ENCODE assay signal across 22 cellular contexts in the genomic region with DNA sequence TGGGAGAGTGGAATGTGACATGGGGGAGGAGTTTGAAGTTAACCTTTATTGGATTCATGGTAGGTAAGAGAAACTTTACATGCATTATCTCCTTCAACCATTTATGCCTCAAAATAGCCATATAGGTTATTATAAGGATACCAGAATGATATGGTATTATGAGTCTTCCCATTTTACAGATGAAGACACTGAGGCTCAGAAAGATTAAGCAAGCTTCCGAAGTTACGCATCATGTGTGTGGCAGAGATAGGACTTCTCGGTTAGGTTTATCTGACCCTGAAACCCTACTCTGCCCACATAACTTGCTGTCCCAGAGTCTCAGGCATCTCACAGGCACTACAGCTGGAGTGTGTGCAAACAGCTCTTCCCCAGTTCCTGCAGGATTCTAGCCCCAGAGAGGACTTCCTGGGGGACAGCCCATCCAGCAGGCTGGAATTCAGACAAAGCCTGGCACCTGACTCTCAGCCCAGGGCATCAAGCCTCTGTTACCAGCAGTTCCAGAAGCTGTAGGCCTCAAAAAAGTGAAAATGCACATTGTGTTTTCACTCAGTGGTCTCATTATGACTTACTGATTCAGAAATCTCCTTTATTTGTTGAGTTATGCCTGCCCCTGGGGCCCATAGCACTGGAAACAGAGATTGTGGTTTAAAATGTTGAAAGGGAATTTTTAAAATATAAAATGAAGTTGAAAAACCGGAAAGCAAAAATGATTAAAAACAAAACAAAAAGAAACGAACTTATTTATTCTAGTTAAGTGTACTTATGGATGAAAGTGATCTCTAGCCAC.
"Had no signal": no experiment of that assay in that cellular context is flagged by ENCODE, and none has a peak within 500 bp of the region (broad histone marks: within the 10 kb centered on the region; RNA-seq: fewer than 3 reads in every experiment).

No MANE protein-coding gene starts in this region.

- H3K27ac ChIP-seq: RWPE1 had no signal

- H3K9ac ChIP-seq: SK-N-SH had no signal

- H3K4me2 ChIP-seq: SK-N-SH had no signal

- ATAC-seq: Panc1, PC-3, T-cell had no signal

- H3K9me3 ChIP-seq: SK-N-SH had no signal

- DNase-seq: KBM-7; NCI-H1092; NCI-H1105 treated with DMSO at 0.1 percent for 48 hours; NCI-H1417 treated with DMSO at 0.1 percent for 48 hours; NCI-H146; NCI-H1694 treated with DMSO at 0.1 percent for 48 hours; NCI-H1930; NCI-H2081; NCI-H2107; NCI-H2227 treated with DMSO at 0.1 percent for 48 hours; NCI-H446; NCI-H510A; NCI-H69; NCI-H774; NK-92 treated with Interleukin-12 subunit alpha and Interleukin-12 subunit beta, amount 100 ng/mL, for 24 hours; PC-3; SHP77; SK-N-SH; SW 1271; T-cell had no signal
